ENCODE assay signal across 14 cellular contexts in genomic region chr2:64840419-64840818, GRCh38.
DNase-seq lines count a peak whose midpoint lies in the region; ATAC-seq and TF ChIP-seq lines count a peak whose summit lies in the region.
"Had no signal": no experiment of that assay in that cellular context is flagged by ENCODE, and none has a peak within 500 bp of the region (broad histone marks: within the 10 kb centered on the region; RNA-seq: fewer than 3 reads in every experiment).

No MANE protein-coding gene starts in this region.

- H2BK15ac ChIP-seq in IMR-90 (ENCODE audit: low read depth, low read length): peak overlapping the region; percentile 99; the same call in 1 of the 3 replicates

- H2BK120ac ChIP-seq in IMR-90 (ENCODE audit: low read depth, low read length): peak overlapping the region; percentile 89

- H3K9me1 ChIP-seq in IMR-90 (ENCODE audit: insufficient read depth, low read length): peaks cover 16% of the 10 kb centered on the region; the same call in 1 of the 2 replicates

- H3K14ac ChIP-seq in IMR-90 (replicated peaks; ENCODE audit: low read depth, low read length): peak overlapping the region; percentile 76

- H3K23ac ChIP-seq in IMR-90 (ENCODE audit: low read depth, low read length): peak overlapping the region; percentile 80; the same call in 1 of the 2 replicates

- H3K27ac ChIP-seq in IMR-90 (ENCODE audit: insufficient read depth, low read length) (no peak overlapping the region), esophagus muscularis mucosa (replicated peaks in 1 of 4) (peak overlapping the region; percentile 2 to 46 (median 30)), smooth muscle cell (ENCODE audit: low read depth) (no peak overlapping the region)

- dilution Hi-C loops in IMR-90 (cut with HindIII; ENCODE audit: low sequenced_read_pairs, unreplicated experiment): no loop called here

- POLR2A ChIA-PET in IMR-90 (lab: Charles Lee; ENCODE audit: unreplicated experiment): no interaction called here

- in situ Hi-C loops in IMR-90 (cut with MboI; ENCODE audit: low sequenced_read_pairs): no loop called here

- no peak overlapping the region for H2AK9ac ChIP-seq in IMR-90 (replicated peaks; ENCODE audit: low read depth, low read length, poor library complexity)

- H3K9ac ChIP-seq in IMR-90 (ENCODE audit: low read depth, low read length): no peak overlapping the region
- no peak overlapping the region for H3K9ac ChIP-seq in smooth muscle cell (ENCODE audit: low read depth)

- H4K5ac ChIP-seq in IMR-90 (ENCODE audit: low read depth, low read length): peak overlapping the region; percentile 42; the same call in 1 of the 2 replicates

- TF ChIP-seq CTCF in IMR-90 (conservative IDR thresholded peaks at IDR 0.05; ENCODE audit: low read depth, low read length) (no peak), esophagus muscularis mucosa (IDR thresholded peaks at IDR 0.05) (no peak), smooth muscle cell (IDR thresholded peaks at IDR 0.05; ENCODE audit: borderline replicate concordance, insufficient read depth, poor library complexity, severe bottlenecking) (no peak)

- intact Hi-C loops in IMR-90 (cut with micrococcal nuclease) (no loop called here), esophagus muscularis mucosa (cut with DNase I) (no loop called here)

- H3K4me1 ChIP-seq in IMR-90 (ENCODE audit: control insufficient read depth, insufficient read depth, low read length) (peaks cover 13% of the 10 kb centered on the region), esophagus muscularis mucosa (peaks cover 0 to 33% (median 21%) of the 10 kb centered on the region in 4 donors), smooth muscle cell (ENCODE audit: low read depth) (peaks cover 23% of the 10 kb centered on the region)

- H2AK5ac ChIP-seq in IMR-90 (ENCODE audit: low read depth, low read length): no peak overlapping the region

- BruUV-seq in IMR-90 (replicated peaks; lab: Mats Ljungman, UMichigan): no TSS peak

- no peak overlapping the region for H3K4me3 ChIP-seq in IMR-90 (ENCODE audit: insufficient read depth, low read depth, low read length)
- H3K4me3 ChIP-seq in esophagus muscularis mucosa: no peak overlapping the region
- no peak overlapping the region for H3K4me3 ChIP-seq in smooth muscle cell
- H3K4me3 ChIP-seq: coronary artery had no signal

- H3K18ac ChIP-seq in IMR-90 (ENCODE audit: low read depth, low read length): peak overlapping the region; percentile 63; the same call in 1 of the 2 replicates

- peaks cover 6% of the 10 kb centered on the region for H3F3A ChIP-seq in smooth muscle cell (ENCODE audit: low read depth)

- peak overlapping the region; percentile 69 for H2BK5ac ChIP-seq in IMR-90 (ENCODE audit: low read depth, low read length, poor library complexity, severe bottlenecking)

- no peak overlapping the region for H2AFZ ChIP-seq in IMR-90 (replicated peaks; ENCODE audit: low read length, poor library complexity)
- peak overlapping the region; percentile 38 for H2AFZ ChIP-seq in smooth muscle cell (ENCODE audit: low read depth)

- H3K4ac ChIP-seq in IMR-90 (ENCODE audit: low read depth, low read length): peak overlapping the region; percentile 82; the same call in 1 of the 2 replicates

- H4K20me1 ChIP-seq in IMR-90 (ENCODE audit: insufficient read depth, low read length) (no peaks in the 10 kb centered on the region), smooth muscle cell (ENCODE audit: low read depth) (no peaks in the 10 kb centered on the region)

- H3K4me2 ChIP-seq in IMR-90 (ENCODE audit: low read depth, low read length) (peak overlapping the region; percentile 12; the same call in 1 of the 2 replicates), smooth muscle cell (no peak overlapping the region)

- no CpG with 5 or more reads among the region's 2 CpGs for WGBS in IMR-90 (ENCODE audit: extremely low coverage in 2 of 2, insufficient read length in 1 of 2), 2 experiments
- WGBS in esophagus muscularis mucosa: 60% methylated on average over 2 of the region's 2 CpGs
- 70% methylated on average over 2 of the region's 2 CpGs for whole genome bisulfite sequencing in smooth muscle cell (ENCODE audit: low lambda C conversion rate)

- ATAC-seq in GM19372 (IDR thresholded peaks at IDR 0.05; ENCODE audit: low read depth, unreplicated experiment): peak; percentile 7
- no peak for ATAC-seq in IMR-90 (ENCODE audit: low read depth)
- no peak for ATAC-seq in GM21723 (IDR thresholded peaks at IDR 0.05; ENCODE audit: unreplicated experiment)

- H3K36me3 ChIP-seq in IMR-90 (ENCODE audit: control insufficient read depth, insufficient read depth, low read length) (no peaks in the 10 kb centered on the region), esophagus muscularis mucosa (no peaks in the 10 kb centered on the region), smooth muscle cell (ENCODE audit: low read depth) (no peaks in the 10 kb centered on the region)

- H2BK20ac ChIP-seq in IMR-90 (ENCODE audit: low read depth, low read length): peak overlapping the region; percentile 94; the same call in 1 of the 2 replicates

- TF ChIP-seq RAD21 in IMR-90 (IDR thresholded peaks at IDR 0.05; ENCODE audit: low read length): no peak

- CTCF ChIA-PET in IMR-90 (lab: Yijun Ruan, JAX): interaction anchor here (1.6 kb wide), 1 partner anchor 9 kb away, joined by 5 read pairs; no protein-coding TSS in a partner anchor

- no peaks in the 10 kb centered on the region for H3K79me2 ChIP-seq in smooth muscle cell (ENCODE audit: low read depth)

- no peak overlapping the region for H4K91ac ChIP-seq in IMR-90 (ENCODE audit: insufficient read depth, low read depth, low read length)

- H3K56ac ChIP-seq in IMR-90 (ENCODE audit: extremely low read depth, insufficient read depth, low read length): no peak overlapping the region

- H3K79me1 ChIP-seq in IMR-90 (ENCODE audit: low read depth in 1 of 2, low read length in 2 of 2): peaks cover 0 to 5% of the 10 kb centered on the region in 2 experiments; a peak in 2 of 4 replicates

- DNase-seq in IMR-90: peak; percentile 37
- DNase-seq in esophagus muscularis mucosa (ENCODE audit: extremely low spot score): no peak
- DNase-seq in smooth muscle cell (lab: John Stamatoyannopoulos, UW; ENCODE audit: unreplicated experiment): no peak
- no peak for DNase-seq in DMS53 treated with DMSO at 0.1 percent for 48 hours (lab: John Stamatoyannopoulos, UW; ENCODE audit: unreplicated experiment)
- no peak for DNase-seq in inferior parietal cortex (ENCODE audit: extremely low spot score)
- no peak for DNase-seq in activated CD8-positive, alpha-beta memory T cell treated with anti-CD3 and anti-CD28 coated beads for 24 hours
- DNase-seq: DMS153; hypothalamus; midbrain; NCI-H1436; stimulated activated CD4-positive, alpha-beta T cell treated with anti-CD3 and anti-CD28 coated beads, Interleukin-12 subunit alpha, Interleukin-12 subunit beta, amount 100 ng/mL, for 4 hours had no signal

- TF ChIP-seq EP300 in esophagus muscularis mucosa (IDR thresholded peaks at IDR 0.05): no peak

- H3K27me3 ChIP-seq in IMR-90 (ENCODE audit: control insufficient read depth, insufficient read depth, low read length) (no peaks in the 10 kb centered on the region), esophagus muscularis mucosa (no peaks in the 10 kb centered on the region), smooth muscle cell (ENCODE audit: low read depth) (no peaks in the 10 kb centered on the region)

- TF ChIP-seq POLR2A in IMR-90 (IDR thresholded peaks at IDR 0.05; ENCODE audit: low read depth, low read length): no peak
- no peak for TF ChIP-seq POLR2A in esophagus muscularis mucosa (IDR thresholded peaks at IDR 0.05; ENCODE audit: low read depth)

- H3K9me3 ChIP-seq in IMR-90 (ENCODE audit: control insufficient read depth, insufficient read depth, low read length) (no peaks in the 10 kb centered on the region), esophagus muscularis mucosa (no peaks in the 10 kb centered on the region), smooth muscle cell (replicated peaks; ENCODE audit: low read depth) (no peaks in the 10 kb centered on the region)

- H4K8ac ChIP-seq in IMR-90 (ENCODE audit: low read depth in 2 of 2, low read length in 2 of 2): peak overlapping the region; percentile 67 to 76; a peak in 3 of 4 replicates

TF ChIP-seq in IMR-90, 13 proteins besides CTCF, POLR2A, EP300 and RAD21:
- TF ChIP-seq SMC3 (IDR thresholded peaks at IDR 0.05; ENCODE audit: low read depth, low read length) (no peak), RFX5 (IDR thresholded peaks at IDR 0.05; ENCODE audit: low read depth, low read length) (no peak), CHD1 (IDR thresholded peaks at IDR 0.05; ENCODE audit: low read depth, low read length) (no peak), MAZ (IDR thresholded peaks at IDR 0.05; ENCODE audit: borderline replicate concordance, low read depth, low read length) (no peak), NFE2L2 (IDR thresholded peaks at IDR 0.05; ENCODE audit: low read depth, low read length) (no peak), CEBPB (IDR thresholded peaks at IDR 0.05; ENCODE audit: low read depth, low read length) (peak; percentile 44; the same call in 1 of the 2 replicates)

Comparison
In these comparisons a context has a peak if more than half of its experiments do, and no peak if none do; other contexts are left out.
1. H3K27ac ChIP-seq: peak in esophagus muscularis mucosa (4 of 4); none in IMR-90 (single experiment) and smooth muscle cell (single experiment).